In the genomic region with DNA sequence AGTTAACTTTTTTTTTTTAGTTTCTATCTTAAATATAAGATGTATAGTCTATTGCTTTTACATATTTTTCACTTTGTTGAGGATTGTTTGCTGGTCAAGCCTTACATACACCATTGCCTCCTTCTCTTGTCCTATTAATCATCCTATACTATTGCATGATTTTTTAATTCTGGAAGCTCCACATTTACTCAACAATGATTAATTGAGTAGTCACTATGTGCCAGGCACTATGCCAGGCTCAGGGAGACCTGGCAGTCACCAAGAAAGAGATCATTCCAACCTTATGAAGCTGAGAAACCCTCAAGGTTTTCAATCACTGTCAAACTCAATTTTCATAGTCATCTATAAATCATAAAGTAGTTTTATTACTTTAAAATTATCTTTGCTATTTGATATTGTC, we compare ENCODE assay signal across 14 cellular contexts.
DNase-seq lines count a peak whose midpoint lies in the region; ATAC-seq lines count a peak whose summit lies in the region.
"Had no signal": no experiment of that assay in that cellular context is flagged by ENCODE, and none has a peak within 500 bp of the region (broad histone marks: within the 10 kb centered on the region; RNA-seq: fewer than 3 reads in every experiment).

No MANE protein-coding gene starts in this region.

- POLR2A ChIA-PET in T-cell (lab: Charles Lee), result no interaction called here

- H3K4me3 Mint-ChIP-seq in T-cell, result no peak overlapping the region
- H3K4me3 Mint-ChIP-seq: B cell; CD4-positive, alpha-beta T cell; GM23338 had no signal

- CTCF ChIA-PET in T-cell (lab: Charles Lee), result no interaction called here

- DNase-seq in HT1080 (ENCODE audit: low read depth), result peak; percentile 6
- peak; percentile 34 for DNase-seq in NCI-H446 treated with DMSO at 0.1 percent for 48 hours (lab: John Stamatoyannopoulos, UW)
- peak; percentile 0 for DNase-seq in astrocyte of the hippocampus (ENCODE audit: low read depth, low spot score)
- DNase-seq in T-cell, result no peak
- DNase-seq in activated T-cell treated with anti-CD3 and anti-CD28 coated beads, Interleukin-2, amount 50 U/mL, for 48 hours, result no peak
- DNase-seq: C1 segment of cervical spinal cord; Calu3; CD4-positive, alpha-beta T cell; DMS 273 treated with DMSO at 0.1 percent for 48 hours; H7 had no signal

- ATAC-seq in esophagus mucosa (peak; percentile 90), T-cell (replicated peaks in 1 of 4) (no peak), GM19324 (IDR thresholded peaks at IDR 0.05; ENCODE audit: low FRiP score, unreplicated experiment) (no peak)
- ATAC-seq: GM23338 had no signal

- H3K36me3 Mint-ChIP-seq in T-cell, result no peaks in the 10 kb centered on the region

- no peaks in the 10 kb centered on the region for H3K27me3 Mint-ChIP-seq in T-cell
- H3K27me3 Mint-ChIP-seq: B cell; CD4-positive, alpha-beta T cell had no signal

- H3K9me3 Mint-ChIP-seq in T-cell, result peaks cover 9 to 21% (median 10%) of the 10 kb centered on the region in 3 donors
- H3K9me3 Mint-ChIP-seq: GM23338 had no signal

- no peaks in the 10 kb centered on the region for H3K4me1 Mint-ChIP-seq in T-cell
- H3K4me1 Mint-ChIP-seq: B cell, GM23338 had no signal

- no peak overlapping the region for H3K27ac Mint-ChIP-seq in T-cell
- H3K27ac Mint-ChIP-seq: B cell; CD4-positive, alpha-beta T cell; GM23338 had no signal

Comparison
In these comparisons a context has a peak if more than half of its experiments do, and no peak if none do; other contexts are left out.
1. DNase-seq: peak in HT1080 (single experiment), NCI-H446 treated with DMSO at 0.1 percent for 48 hours (single experiment) and astrocyte of the hippocampus (single experiment); none in T-cell (0 of 34) and activated T-cell treated with anti-CD3 and anti-CD28 coated beads, Interleukin-2, amount 50 U/mL, for 48 hours (0 of 2).